Comparison of ENCODE assay signal across 8 cellular contexts in the genomic region with DNA sequence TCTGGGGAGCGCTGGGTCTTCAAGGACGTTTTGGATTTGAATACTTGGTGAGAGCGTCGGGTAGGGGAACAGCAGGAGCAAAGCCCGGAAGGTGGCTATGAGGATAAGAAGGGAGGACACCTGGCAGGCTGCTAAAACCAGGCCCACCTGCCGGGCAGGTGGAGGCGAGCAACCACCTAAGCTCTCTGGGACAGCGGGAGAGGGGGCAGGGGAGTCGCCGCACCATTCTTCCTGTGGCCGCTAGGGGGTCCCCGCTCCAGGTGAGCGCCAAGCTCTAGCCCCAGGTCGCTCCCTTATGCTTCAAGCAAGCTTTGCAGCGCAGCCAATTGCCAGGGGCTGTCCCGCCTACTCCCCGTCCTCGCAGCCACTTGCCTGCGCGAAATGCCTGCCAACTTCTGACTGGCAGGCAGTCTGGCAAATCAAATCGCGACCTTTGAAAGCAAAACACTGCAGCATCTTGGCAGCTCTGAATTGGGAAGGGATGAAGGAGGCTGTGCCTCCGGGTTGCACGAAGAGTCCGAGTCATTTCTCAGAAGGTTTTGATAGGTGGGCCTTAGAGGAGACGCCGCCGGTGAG. TPM values are rescaled to one million over a fixed set of nuclear protein-coding genes. Genes with fewer than 3 reads are reported as not detected.
DNase-seq lines count a peak whose midpoint lies in the region; ATAC-seq and TF ChIP-seq lines count a peak whose summit lies in the region.

A gene (plus strand): TSS at position 469 of the 576 bp plus-strand sequence. CDS start 3,746 bp downstream, outside the sequence.

- H3K4me3 ChIP-seq in LNCaP clone FGC (ENCODE audit: low read depth, low read length) = peak within 1 kb of the TSS; percentile 78
- H3K4me3 ChIP-seq in RWPE2 (ENCODE audit: severe bottlenecking) = peak within 1 kb of the TSS; percentile 52

- no peaks in the 10 kb centered on the region for H3K9me3 Mint-ChIP-seq in activated T-helper 2 cell treated with anti-CD3 and anti-CD28 coated beads, Interferon-gamma antibody, Interleukin-2, Interleukin-4, amounts not matched to agents 10 μg/mL and 5 μg/mL and 100 μg/mL, durations not matched to agents 14 hours and 24 hours and 36 hours
- H3K9me3 Mint-ChIP-seq in natural killer cell treated with Interleukin-12 subunit alpha and Interleukin-12 subunit beta and Interleukin-15 and Interleukin-18, amount 100 ng/mL, for 72 hours = no peaks in the 10 kb centered on the region

- H3K27me3 ChIP-seq in RWPE2 (ENCODE audit: insufficient read depth, poor library complexity, severe bottlenecking) = no peaks in the 10 kb centered on the region

- H3K36me3 Mint-ChIP-seq in activated T-helper 2 cell treated with anti-CD3 and anti-CD28 coated beads, Interferon-gamma antibody, Interleukin-2, Interleukin-4, amounts not matched to agents 10 μg/mL and 5 μg/mL and 100 μg/mL, durations not matched to agents 14 hours and 24 hours and 36 hours (ENCODE audit: low read depth) = peaks cover 15% of the 10 kb centered on the region
- no peaks in the 10 kb centered on the region for H3K36me3 Mint-ChIP-seq in natural killer cell treated with Interleukin-12 subunit alpha and Interleukin-12 subunit beta and Interleukin-15 and Interleukin-18, amount 100 ng/mL, for 72 hours

- H3K36me3 ChIP-seq in RWPE2 (ENCODE audit: low read depth) = peaks cover 16% of the 10 kb centered on the region

- peaks cover 44% of the 10 kb centered on the region for H3K4me1 Mint-ChIP-seq in activated T-helper 2 cell treated with anti-CD3 and anti-CD28 coated beads, Interferon-gamma antibody, Interleukin-2, Interleukin-4, amounts not matched to agents 10 μg/mL and 5 μg/mL and 100 μg/mL, durations not matched to agents 14 hours and 24 hours and 36 hours (ENCODE audit: low read depth)
- H3K4me1 Mint-ChIP-seq in natural killer cell treated with Interleukin-12 subunit alpha and Interleukin-12 subunit beta and Interleukin-15 and Interleukin-18, amount 100 ng/mL, for 72 hours (ENCODE audit: low read depth in 2 of 2) = peaks cover 30 to 38% of the 10 kb centered on the region in 2 donors

- no peaks in the 10 kb centered on the region for H3K9me3 ChIP-seq in RWPE2 (ENCODE audit: severe bottlenecking)

- intact Hi-C loops in activated T-helper 2 cell treated with anti-CD3 and anti-CD28 coated beads, Interferon-gamma antibody, Interleukin-2, Interleukin-4, amounts not matched to agents 10 μg/mL and 5 μg/mL and 100 μg/mL, durations not matched to agents 14 hours and 24 hours and 36 hours (cut with micrococcal nuclease) = loop anchor here (1.0 kb wide), 3 partner anchors 87 to 120 kb away; a partner anchor contains a TSS

- ATAC-seq in RWPE2 (ENCODE audit: low read depth) = peak; percentile 75
- peak; percentile 97 to 98 for ATAC-seq in natural killer cell treated with Interleukin-12 subunit alpha and Interleukin-12 subunit beta and Interleukin-15 and Interleukin-18, amount 100 ng/mL, for 72 hours
- ATAC-seq in stimulated activated naive CD8-positive, alpha-beta T cell treated with anti-CD3 and anti-CD28 coated beads, Interleukin-15, Interleukin-2, amounts not matched to agents 100 U/mL and 50 U/mL, for 24 hours = peak; percentile 94

- TF ChIP-seq CTCF in LNCaP clone FGC (IDR thresholded peaks at IDR 0.05; ENCODE audit: control insufficient read depth, extremely low read depth, insufficient read depth) (peak; percentile 66), RWPE2 (IDR thresholded peaks at IDR 0.05; ENCODE audit: poor library complexity, severe bottlenecking) (peak; percentile 96)

- H3K4me3 Mint-ChIP-seq in activated T-helper 2 cell treated with anti-CD3 and anti-CD28 coated beads, Interferon-gamma antibody, Interleukin-2, Interleukin-4, amounts not matched to agents 10 μg/mL and 5 μg/mL and 100 μg/mL, durations not matched to agents 14 hours and 24 hours and 36 hours (ENCODE audit: low read depth) = peak within 1 kb of the TSS; percentile 96
- H3K4me3 Mint-ChIP-seq in natural killer cell treated with Interleukin-12 subunit alpha and Interleukin-12 subunit beta and Interleukin-15 and Interleukin-18, amount 100 ng/mL, for 72 hours = peak within 1 kb of the TSS; percentile 99

- peak within 1 kb of the TSS; percentile 87 for H3K27ac Mint-ChIP-seq in activated T-helper 2 cell treated with anti-CD3 and anti-CD28 coated beads, Interferon-gamma antibody, Interleukin-2, Interleukin-4, amounts not matched to agents 10 μg/mL and 5 μg/mL and 100 μg/mL, durations not matched to agents 14 hours and 24 hours and 36 hours
- peak within 1 kb of the TSS; percentile 86 to 98 for H3K27ac Mint-ChIP-seq in natural killer cell treated with Interleukin-12 subunit alpha and Interleukin-12 subunit beta and Interleukin-15 and Interleukin-18, amount 100 ng/mL, for 72 hours

- H3K27me3 Mint-ChIP-seq in activated T-helper 2 cell treated with anti-CD3 and anti-CD28 coated beads, Interferon-gamma antibody, Interleukin-2, Interleukin-4, amounts not matched to agents 10 μg/mL and 5 μg/mL and 100 μg/mL, durations not matched to agents 14 hours and 24 hours and 36 hours (ENCODE audit: low read depth) = no peaks in the 10 kb centered on the region
- H3K27me3 Mint-ChIP-seq in natural killer cell treated with Interleukin-12 subunit alpha and Interleukin-12 subunit beta and Interleukin-15 and Interleukin-18, amount 100 ng/mL, for 72 hours = no peaks in the 10 kb centered on the region

- peaks cover 48% of the 10 kb centered on the region for H3K4me1 ChIP-seq in RWPE2 (ENCODE audit: insufficient read depth, poor library complexity, severe bottlenecking)

- peak within 1 kb of the TSS; percentile 98 for H3K27ac ChIP-seq in RWPE2 (ENCODE audit: poor library complexity, severe bottlenecking)

- DNase-seq in ELF-1 (ENCODE audit: low read depth, low spot score) (peak; percentile 99), H4 (ENCODE audit: low spot score) (peak; percentile 98), LNCaP clone FGC (ENCODE audit: low read depth) (peak; percentile 96), RWPE2 (ENCODE audit: low spot score) (peak; percentile 99), fibroblast of peridontal ligament (ENCODE audit: extremely low read depth) (peak; percentile 99)
- DNase-seq in activated T-helper 2 cell treated with anti-CD3 and anti-CD28 coated beads, Interferon-gamma antibody, Interleukin-2, Interleukin-4, amounts not matched to agents 10 μg/mL and 5 μg/mL and 100 μg/mL, durations not matched to agents 14 hours and 24 hours and 36 hours (ENCODE audit: low spot score) = peak; percentile 98
- DNase-seq in natural killer cell treated with Interleukin-12 subunit alpha and Interleukin-12 subunit beta and Interleukin-15 and Interleukin-18, amount 100 ng/mL, for 72 hours (ENCODE audit: low spot score) = peak; percentile 97
- peak; percentile 97 for DNase-seq in stimulated activated naive CD8-positive, alpha-beta T cell treated with anti-CD3 and anti-CD28 coated beads, Interleukin-15, Interleukin-2, amounts not matched to agents 100 U/mL and 50 U/mL, for 24 hours

RNA-seq across cellular contexts. Expression of the gene that starts here (rescaled TPM):
- 22.8 and 25.4 TPM in 2 replicates for total RNA-seq in H4 (2014; rRNA removed; shearing (Covaris generic))
- total RNA-seq in activated T-helper 2 cell treated with anti-CD3 and anti-CD28 coated beads, Interferon-gamma antibody, Interleukin-2, Interleukin-4, amounts not matched to agents 10 μg/mL and 5 μg/mL and 100 μg/mL, durations not matched to agents 14 hours and 24 hours and 36 hours = 24.6 and 28.6 TPM in 2 replicates
- 10 to 100 TPM; 22.0 to 28.1 TPM for total RNA-seq in natural killer cell treated with Interleukin-12 subunit alpha and Interleukin-12 subunit beta and Interleukin-15 and Interleukin-18, amount 100 ng/mL, for 72 hours

Comparison
In these comparisons a context has a peak if more than half of its experiments do, and no peak if none do; other contexts are left out.
1. Peak in every context shown above with its lines: DNase-seq, ATAC-seq, H3K4me3 ChIP-seq and H3K27ac ChIP-seq.